Comparison of ENCODE assay signal across 8 cellular contexts in the genomic region with DNA sequence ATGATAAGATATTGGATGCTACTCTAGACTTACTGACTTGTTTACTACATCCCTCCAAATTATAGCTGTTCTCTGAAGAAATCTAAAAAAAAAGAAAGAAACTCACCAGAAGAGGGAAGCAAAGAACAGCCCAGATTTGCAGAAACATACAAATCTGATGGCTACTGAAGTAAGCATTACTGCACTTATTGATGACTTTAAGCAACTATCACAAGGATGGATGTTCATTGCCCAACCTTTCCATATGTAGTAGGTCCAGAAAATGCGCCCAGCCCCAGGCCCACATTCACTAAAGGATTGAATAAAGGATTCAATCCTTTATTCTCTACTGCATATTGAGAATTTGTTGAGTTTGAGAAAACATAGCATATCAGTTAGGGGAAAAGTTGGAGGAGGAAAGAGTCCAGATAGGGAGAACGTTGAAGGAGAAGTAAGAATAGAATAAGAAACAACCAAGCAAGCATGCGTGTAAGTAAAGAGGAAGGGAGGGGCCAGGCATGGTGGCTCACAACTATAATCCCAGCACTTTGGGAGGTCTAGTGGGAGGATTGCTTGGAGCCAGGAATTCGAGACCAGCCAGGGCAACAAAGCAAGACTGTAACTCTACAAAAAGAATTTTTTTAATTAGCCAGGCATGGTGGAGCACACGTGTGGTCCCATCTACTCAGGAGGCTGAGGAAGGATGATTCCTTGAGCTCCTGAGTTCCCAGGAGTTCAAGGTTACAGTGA. TPM values are rescaled to one million over a fixed set of nuclear protein-coding genes. Genes with fewer than 3 reads are reported as not detected.
A peak's percentile ranks its signal among the peaks of the same experiment; 100 is the strongest.
DNase-seq lines count a peak whose midpoint lies in the region; ATAC-seq, FAIRE-seq and TF ChIP-seq lines count a peak whose summit lies in the region.

No MANE protein-coding gene starts in this region.

- no peak overlapping the region for H3K4me3 ChIP-seq in fibroblast of villous mesenchyme (ENCODE audit: low read depth, low read length)

- H3K4me1 Mint-ChIP-seq in stimulated activated memory B cell treated with anti-CD40 and anti-IgM and Interleukin-4, amounts not matched to agents 10 μg/mL and 1 μg/mL and 100 μg/mL, for 72 hours: peaks cover 56% of the 10 kb centered on the region

- H3K4me3 Mint-ChIP-seq in stimulated activated memory B cell treated with anti-CD40 and anti-IgM and Interleukin-4, amounts not matched to agents 10 μg/mL and 1 μg/mL and 100 μg/mL, for 72 hours: no peak overlapping the region

- H3K9me3 Mint-ChIP-seq in stimulated activated memory B cell treated with anti-CD40 and anti-IgM and Interleukin-4, amounts not matched to agents 10 μg/mL and 1 μg/mL and 100 μg/mL, for 72 hours: no peaks in the 10 kb centered on the region

- no peak for FAIRE-seq in D721Med (lab: Jason Lieb, UNC)

- H3K36me3 Mint-ChIP-seq in stimulated activated memory B cell treated with anti-CD40 and anti-IgM and Interleukin-4, amounts not matched to agents 10 μg/mL and 1 μg/mL and 100 μg/mL, for 72 hours: no peaks in the 10 kb centered on the region

- TF ChIP-seq CTCF in D721Med (IDR thresholded peaks at IDR 0.05; ENCODE audit: insufficient read depth, missing control alignments) (peak; percentile 67), fibroblast of villous mesenchyme (IDR thresholded peaks at IDR 0.05; ENCODE audit: insufficient read depth, low read depth, low read length) (peak; percentile 61)

- H3K27me3 Mint-ChIP-seq in stimulated activated memory B cell treated with anti-CD40 and anti-IgM and Interleukin-4, amounts not matched to agents 10 μg/mL and 1 μg/mL and 100 μg/mL, for 72 hours: no peaks in the 10 kb centered on the region

- peak; percentile 54 for ATAC-seq in GM19324 (IDR thresholded peaks at IDR 0.05; ENCODE audit: low FRiP score, unreplicated experiment)
- ATAC-seq in HG03432 (IDR thresholded peaks at IDR 0.05; ENCODE audit: unreplicated experiment): peak; percentile 71
- peak; percentile 75 for ATAC-seq in stimulated activated memory B cell treated with anti-CD40 and anti-IgM and Interleukin-4, amounts not matched to agents 10 μg/mL and 1 μg/mL and 100 μg/mL, for 72 hours
- ATAC-seq in HG03460 (IDR thresholded peaks at IDR 0.05; ENCODE audit: unreplicated experiment): no peak

- DNase-seq in D721Med (ENCODE audit: insufficient read length, low spot score): no peak
- peak; percentile 31 for DNase-seq in SKM-1 (lab: John Stamatoyannopoulos, UW; ENCODE audit: unreplicated experiment)
- DNase-seq in fibroblast of villous mesenchyme (ENCODE audit: low read depth): peak; percentile 59
- no peak for DNase-seq in COLO668 (lab: John Stamatoyannopoulos, UW; ENCODE audit: unreplicated experiment)

- H3K27ac Mint-ChIP-seq in stimulated activated memory B cell treated with anti-CD40 and anti-IgM and Interleukin-4, amounts not matched to agents 10 μg/mL and 1 μg/mL and 100 μg/mL, for 72 hours: peak overlapping the region; percentile 55

RNA-seq across cellular contexts. Expression of a gene that starts 33.8 kb away (rescaled TPM):
- 10.6 and 10.8 TPM in 2 replicates for total RNA-seq in fibroblast of villous mesenchyme

RNA-seq across cellular contexts. Expression of a gene that starts 48.7 kb away (rescaled TPM):
- 49.6 and 54.8 TPM in 2 replicates for total RNA-seq in fibroblast of villous mesenchyme

Comparison
In these comparisons a context has a peak if more than half of its experiments do, and no peak if none do; other contexts are left out.
1. DNase-seq: peak in SKM-1 (single experiment) and fibroblast of villous mesenchyme (single experiment); none in D721Med (single experiment) and COLO668 (single experiment).